In genomic region chr3:138118863-138119766, GRCh38 we compare ENCODE assay signal across 8 cellular contexts. TPM values are rescaled to one million over a fixed set of nuclear protein-coding genes. Genes with fewer than 3 reads are reported as not detected.
DNase-seq lines count a peak whose midpoint lies in the region; ATAC-seq and TF ChIP-seq lines count a peak whose summit lies in the region.

No MANE protein-coding gene starts in this region.

- H3K9me3 ChIP-seq in right cardiac atrium (ENCODE audit: control insufficient read depth, low read length): no peaks in the 10 kb centered on the region

- ATAC-seq in HG02678 (IDR thresholded peaks at IDR 0.05; ENCODE audit: unreplicated experiment) (peak; percentile 65), right cardiac atrium (peak; percentile 62 to 67), sciatic nerve (peak; percentile 58), GM19397 (IDR thresholded peaks at IDR 0.05; ENCODE audit: unreplicated experiment) (no peak)

- TF ChIP-seq CTCF in GM12872 (IDR thresholded peaks at IDR 0.05; ENCODE audit: insufficient read depth, low read depth, low read length): peak; percentile 90

- intact Hi-C loops in right cardiac atrium (cut with DNase I): loop anchor here (2.0 to 10.0 kb wide), 3 partner anchors 48 to 54 kb away; no protein-coding TSS in a partner anchor
- intact Hi-C loops in sciatic nerve (cut with DNase I): loop anchor here (5.0 kb wide), 1 partner anchor 52 kb away; no protein-coding TSS in a partner anchor

- H3K27me3 ChIP-seq in right cardiac atrium (ENCODE audit: control insufficient read depth, insufficient read depth): no peaks in the 10 kb centered on the region

- no peak overlapping the region for H3K4me3 ChIP-seq in right cardiac atrium (ENCODE audit: low read length)

- DNase-seq in NCI-H1417 (lab: John Stamatoyannopoulos, UW): peak; percentile 69 to 80 (median 72)
- DNase-seq in SKM-1 treated with dmso at 0.1 percent for 144 hours (lab: John Stamatoyannopoulos, UW; ENCODE audit: unreplicated experiment): peak; percentile 27
- DNase-seq in amygdala (lab: John Stamatoyannopoulos, UW): peak in 41 of 56 donors; percentile 10 to 84 (median 32)
- peak; percentile 68 to 88 (median 80) for DNase-seq in right cardiac atrium
- peak; percentile 86 for DNase-seq in sciatic nerve (ENCODE audit: low spot score)

- no peak overlapping the region for H3K27ac ChIP-seq in right cardiac atrium (ENCODE audit: low read length)

- WGBS in right cardiac atrium: 37% methylated on average over 11 of the region's 11 CpGs

- H3K4me1 ChIP-seq in right cardiac atrium (ENCODE audit: control insufficient read depth, insufficient read depth, low read length): peaks cover 6% of the 10 kb centered on the region

RNA-seq across cellular contexts. Expression of gene DZIP1L, which starts 3.7 kb away (rescaled TPM):
- total RNA-seq in right cardiac atrium (1 to 10 TPM; 3.7 to 6.2 (median 4.2) TPM), sciatic nerve (37.5 TPM)
- 2.6 TPM for polyA plus RNA-seq in right cardiac atrium

RNA-seq across cellular contexts. Expression of gene A4GNT, which starts 13.1 kb away (rescaled TPM):
- total RNA-seq in right cardiac atrium (not detected), sciatic nerve (not detected)
- not detected for polyA plus RNA-seq in right cardiac atrium

RNA-seq across cellular contexts. Expression of gene DBR1, which starts 55.6 kb away (rescaled TPM):
- total RNA-seq in right cardiac atrium (10 to 100 TPM in 2 of 4 donors, 1 to 10 TPM in 2; 7.7 to 11.0 (median 9.7) TPM), sciatic nerve (14.6 TPM)
- polyA plus RNA-seq in right cardiac atrium: 5.8 TPM

Comparison
In these comparisons a context has a peak if more than half of its experiments do, and no peak if none do; other contexts are left out.
1. DNase-seq: peak in every context shown above with its lines; median percentile 86 in sciatic nerve; 80 in right cardiac atrium; 72 in NCI-H1417; 32 in amygdala; 27 in SKM-1 treated with dmso at 0.1 percent for 144 hours.